Comparison of ENCODE assay signal across 11 cellular contexts in the genomic region with DNA sequence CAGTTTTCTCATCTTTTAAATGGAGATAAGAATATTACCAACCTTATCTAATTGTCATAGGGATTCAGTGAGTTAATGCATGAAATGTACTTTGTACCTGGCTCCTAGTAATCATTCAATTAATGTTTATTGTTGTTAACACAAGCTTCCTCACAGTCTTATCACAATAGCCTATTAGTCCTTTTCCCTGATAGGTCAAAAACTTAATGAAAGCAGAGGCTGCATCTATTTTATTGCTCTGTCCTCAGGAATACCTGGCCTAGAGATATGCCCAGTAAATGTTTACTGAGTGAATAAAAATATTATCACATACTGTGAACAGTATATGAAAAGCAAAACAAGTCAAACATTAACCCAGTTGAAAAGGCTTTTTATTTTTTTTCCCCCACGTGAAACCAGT. TPM values are rescaled to one million over a fixed set of nuclear protein-coding genes. Genes with fewer than 3 reads are reported as not detected.
"Had no signal": no experiment of that assay in that cellular context is flagged by ENCODE, and none has a peak within 500 bp of the region (broad histone marks: within the 10 kb centered on the region; RNA-seq: fewer than 3 reads in every experiment).

No MANE protein-coding gene starts in this region.

- H3K36me3 ChIP-seq: HAP-1 had no signal

- H3K4me1 ChIP-seq: HAP-1 had no signal

- ATAC-seq: GM23338, HCT116 had no signal

- FAIRE-seq: H1, H54 had no signal

- DNase-seq: GM23248, GOT3, H7, H9, HCEC 1CT, HFFc6 had no signal

- H3K9me3 ChIP-seq: HAP-1 had no signal

- H3K4me3 ChIP-seq: GM23248, GM23338, HAP-1 had no signal

- H3K27ac ChIP-seq: GM23248 had no signal

RNA-seq across cellular contexts. Expression of a gene that starts 34.6 kb away (rescaled TPM):
- polyA plus RNA-seq: GM23248, GM23338, H1 had no signal
